ENCODE assay signal across 9 cellular contexts in the genomic region with DNA sequence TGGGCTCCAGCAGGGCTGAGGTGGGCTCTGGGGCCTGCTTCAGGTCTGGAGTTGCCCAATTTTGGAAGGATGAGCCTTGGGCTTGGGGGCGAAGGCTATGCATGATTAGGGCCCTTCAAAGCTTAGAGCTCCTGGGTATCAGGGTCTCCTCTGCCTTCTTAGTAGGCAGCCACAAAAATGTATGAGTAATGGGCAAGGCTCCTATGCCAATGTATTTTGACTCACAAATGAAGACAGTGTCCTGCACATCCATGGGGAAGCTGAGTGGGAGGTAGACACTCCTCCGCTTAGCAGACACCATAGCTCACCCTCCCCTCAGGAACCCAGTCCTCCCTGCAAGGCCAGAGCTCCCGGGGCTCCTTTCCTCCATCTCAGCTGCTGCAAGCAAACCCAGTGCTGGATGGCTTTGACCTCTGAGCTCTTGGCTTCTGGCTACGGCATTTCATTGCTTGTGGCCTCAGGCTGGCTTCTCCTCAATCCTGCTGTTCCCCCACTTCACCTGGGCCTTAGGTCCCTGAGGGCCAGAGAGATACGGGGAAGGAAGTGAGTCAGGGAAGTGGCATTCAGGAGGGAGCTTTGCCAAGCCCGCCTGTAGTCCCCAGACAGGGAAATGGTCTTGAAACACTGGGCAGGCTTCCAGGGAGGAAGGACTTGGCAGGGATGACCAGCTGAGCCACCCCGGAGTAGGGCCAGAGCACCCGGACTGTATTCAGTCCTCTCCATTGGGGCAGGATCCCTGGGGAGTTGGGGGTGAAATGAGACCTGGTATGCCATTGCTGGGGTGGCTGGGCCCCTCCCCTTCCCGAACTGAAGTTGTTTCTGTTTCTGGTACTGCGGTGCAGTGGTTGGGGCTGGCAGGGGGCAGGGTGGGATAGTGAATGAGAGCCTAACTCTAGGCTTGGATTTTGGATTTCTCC. TPM values are rescaled to one million over a fixed set of nuclear protein-coding genes. Genes with fewer than 3 reads are reported as not detected.
DNase-seq lines count a peak whose midpoint lies in the region; ATAC-seq and TF ChIP-seq lines count a peak whose summit lies in the region.
"Had no signal": no experiment of that assay in that cellular context is flagged by ENCODE, and none has a peak within 500 bp of the region (broad histone marks: within the 10 kb centered on the region; RNA-seq: fewer than 3 reads in every experiment).

No MANE protein-coding gene starts in this region.

- H3K4me1 ChIP-seq in SK-N-SH (ENCODE audit: control insufficient read depth in 1 of 2, insufficient read depth in 2 of 2, low read depth in 1 of 2, low read length in 1 of 2): peaks cover 41 to 60% of the 10 kb centered on the region in 2 experiments; a peak in 3 of 4 replicates

- no peak overlapping the region for H3K4me3 Mint-ChIP-seq in T-helper 2 cell treated with Interferon-gamma antibody and Interleukin-4, amounts not matched to agents 5 μg/mL and 100 μg/mL, for 36 hours
- H3K4me3 Mint-ChIP-seq: naive thymus-derived CD8-positive, alpha-beta T cell had no signal

- 2% methylated on average over 10 of the region's 10 CpGs for WGBS in SK-N-SH (ENCODE audit: low lambda C conversion rate)

- TF ChIP-seq EP300 in SK-N-SH (IDR thresholded peaks at IDR 0.05; ENCODE audit: borderline replicate concordance in 1 of 2, low read depth in 1 of 2, low read length in 1 of 2): peak; percentile 65 to 94

- H3K27me3 ChIP-seq in SK-N-SH (ENCODE audit: insufficient read depth): no peaks in the 10 kb centered on the region
- peaks cover 30% of the 10 kb centered on the region for H3K27me3 ChIP-seq in H7 (ENCODE audit: control insufficient read depth, insufficient read depth, low read length)

- H3K9me3 Mint-ChIP-seq in T-helper 2 cell treated with Interferon-gamma antibody and Interleukin-4, amounts not matched to agents 5 μg/mL and 100 μg/mL, for 36 hours: no peaks in the 10 kb centered on the region
- H3K9me3 Mint-ChIP-seq: naive thymus-derived CD8-positive, alpha-beta T cell had no signal

- H3K79me2 ChIP-seq in SK-N-SH (ENCODE audit: insufficient read depth): peaks cover 80% of the 10 kb centered on the region

- no peaks in the 10 kb centered on the region for H3K9me2 ChIP-seq in SK-N-SH

- H2AFZ ChIP-seq in SK-N-SH (ENCODE audit: low read depth): no peak overlapping the region

- H3K36me3 ChIP-seq in SK-N-SH (replicated peaks in 1 of 2; ENCODE audit: control insufficient read depth in 1 of 2, insufficient read depth in 2 of 2, low read length in 1 of 2) (peaks cover 0 to 8% of the 10 kb centered on the region in 2 experiments), H7 (replicated peaks; ENCODE audit: control insufficient read depth, insufficient read depth, low read length) (no peaks in the 10 kb centered on the region)

- H3K27me3 Mint-ChIP-seq in T-helper 2 cell treated with Interferon-gamma antibody and Interleukin-4, amounts not matched to agents 5 μg/mL and 100 μg/mL, for 36 hours (ENCODE audit: low read depth): peaks cover 43% of the 10 kb centered on the region

- CTCF ChIA-PET in SK-N-SH (lab: Yijun Ruan, JAX): interaction anchor here (0.7 to 21.7 kb wide), 18 partner anchors 12 to 297 kb away, joined by 3 to 799 read pairs (median 4); partner anchors contain the start of gene SPATA20

- no peaks in the 10 kb centered on the region for H3K9me3 ChIP-seq in SK-N-SH

- no peaks in the 10 kb centered on the region for H3K4me1 Mint-ChIP-seq in T-helper 2 cell treated with Interferon-gamma antibody and Interleukin-4, amounts not matched to agents 5 μg/mL and 100 μg/mL, for 36 hours (ENCODE audit: low read depth)

- H3K4me2 ChIP-seq in SK-N-SH: peak overlapping the region; percentile 94

- no peak for TF ChIP-seq CTCF in SK-N-SH (IDR thresholded peaks at IDR 0.05)

- no peaks in the 10 kb centered on the region; the same call in 1 of the 2 replicates for H4K20me1 ChIP-seq in SK-N-SH (ENCODE audit: insufficient read depth)

- peak overlapping the region; percentile 63; the same call in 1 of the 2 replicates for H3K9ac ChIP-seq in SK-N-SH

- H3K27ac Mint-ChIP-seq in T-helper 2 cell treated with Interferon-gamma antibody and Interleukin-4, amounts not matched to agents 5 μg/mL and 100 μg/mL, for 36 hours: no peak overlapping the region

- TF ChIP-seq RAD21 in SK-N-SH (IDR thresholded peaks at IDR 0.05; ENCODE audit: low read length): peak; percentile 12; the same call in 1 of the 2 replicates

- peaks cover 38% of the 10 kb centered on the region for H3F3A ChIP-seq in SK-N-SH (replicated peaks; ENCODE audit: insufficient read depth)

- H3K27ac ChIP-seq in SK-N-SH (ENCODE audit: low read depth in 2 of 2, low read length in 1 of 2): peak overlapping the region; percentile 88 to 97

- POLR2A ChIA-PET in SK-N-SH (lab: Yijun Ruan, JAX): interaction anchor here (0.7 to 1.6 kb wide), 5 partner anchors 68 to 851 kb away, joined by 3 to 5 read pairs (median 3); partner anchors contain the start of genes KAT7 and TOB1

- DNase-seq in GM03348 (ENCODE audit: low spot score) (peak; percentile 95), SK-N-SH (peak; percentile 81), globus pallidus (ENCODE audit: low spot score) (peak; percentile 66), putamen (ENCODE audit: low spot score) (peak; percentile 57), H7 (no peak), NCI-H1694 (lab: John Stamatoyannopoulos, UW) (no peak)
- DNase-seq in T-helper 2 cell treated with Interferon-gamma antibody and Interleukin-4, amounts not matched to agents 5 μg/mL and 100 μg/mL, for 36 hours (ENCODE audit: low spot score): no peak

- no peak for ATAC-seq in HG03565 (IDR thresholded peaks at IDR 0.05; ENCODE audit: unreplicated experiment)
- ATAC-seq: naive thymus-derived CD8-positive, alpha-beta T cell had no signal

- H3K4me3 ChIP-seq in SK-N-SH (ENCODE audit: low read depth in 2 of 2, low read length in 1 of 2) (peak overlapping the region; percentile 4 to 43; a peak in 3 of 4 replicates), H7 (ENCODE audit: insufficient read depth, low read depth, low read length) (no peak overlapping the region)

- no peaks in the 10 kb centered on the region for H3K36me3 Mint-ChIP-seq in T-helper 2 cell treated with Interferon-gamma antibody and Interleukin-4, amounts not matched to agents 5 μg/mL and 100 μg/mL, for 36 hours (ENCODE audit: low read depth)
- H3K36me3 Mint-ChIP-seq: naive thymus-derived CD8-positive, alpha-beta T cell had no signal

TF ChIP-seq in SK-N-SH, 30 proteins besides CTCF, POLR2A, EP300 and RAD21 (continues in another document):
- no peak for TF ChIP-seq GABPA (IDR thresholded peaks at IDR 0.05; ENCODE audit: low read depth)
- TF ChIP-seq TCF12 (IDR thresholded peaks at IDR 0.05): peak; percentile 89
- TF ChIP-seq, protein P1, sequence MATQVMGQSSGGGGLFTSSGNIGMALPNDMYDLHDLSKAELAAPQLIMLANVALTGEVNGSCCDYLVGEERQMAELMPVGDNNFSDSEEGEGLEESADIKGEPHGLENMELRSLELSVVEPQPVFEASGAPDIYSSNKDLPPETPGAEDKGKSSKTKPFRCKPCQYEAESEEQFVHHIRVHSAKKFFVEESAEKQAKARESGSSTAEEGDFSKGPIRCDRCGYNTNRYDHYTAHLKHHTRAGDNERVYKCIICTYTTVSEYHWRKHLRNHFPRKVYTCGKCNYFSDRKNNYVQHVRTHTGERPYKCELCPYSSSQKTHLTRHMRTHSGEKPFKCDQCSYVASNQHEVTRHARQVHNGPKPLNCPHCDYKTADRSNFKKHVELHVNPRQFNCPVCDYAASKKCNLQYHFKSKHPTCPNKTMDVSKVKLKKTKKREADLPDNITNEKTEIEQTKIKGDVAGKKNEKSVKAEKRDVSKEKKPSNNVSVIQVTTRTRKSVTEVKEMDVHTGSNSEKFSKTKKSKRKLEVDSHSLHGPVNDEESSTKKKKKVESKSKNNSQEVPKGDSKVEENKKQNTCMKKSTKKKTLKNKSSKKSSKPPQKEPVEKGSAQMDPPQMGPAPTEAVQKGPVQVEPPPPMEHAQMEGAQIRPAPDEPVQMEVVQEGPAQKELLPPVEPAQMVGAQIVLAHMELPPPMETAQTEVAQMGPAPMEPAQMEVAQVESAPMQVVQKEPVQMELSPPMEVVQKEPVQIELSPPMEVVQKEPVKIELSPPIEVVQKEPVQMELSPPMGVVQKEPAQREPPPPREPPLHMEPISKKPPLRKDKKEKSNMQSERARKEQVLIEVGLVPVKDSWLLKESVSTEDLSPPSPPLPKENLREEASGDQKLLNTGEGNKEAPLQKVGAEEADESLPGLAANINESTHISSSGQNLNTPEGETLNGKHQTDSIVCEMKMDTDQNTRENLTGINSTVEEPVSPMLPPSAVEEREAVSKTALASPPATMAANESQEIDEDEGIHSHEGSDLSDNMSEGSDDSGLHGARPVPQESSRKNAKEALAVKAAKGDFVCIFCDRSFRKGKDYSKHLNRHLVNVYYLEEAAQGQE (IDR thresholded peaks at IDR 0.05; ENCODE audit: low read depth, low read length): peak; percentile 59; the same call in 1 of the 2 replicates
- peak; percentile 67; the same call in 1 of the 2 replicates for TF ChIP-seq RCOR1 (IDR thresholded peaks at IDR 0.05; ENCODE audit: low read length)
- TF ChIP-seq YY1 (IDR thresholded peaks at IDR 0.05; ENCODE audit: low read depth): peak; percentile 72
- no peak for TF ChIP-seq EZH2phosphoT487 (IDR thresholded peaks at IDR 0.05; ENCODE audit: borderline replicate concordance, low read depth)
- peak; percentile 75 for TF ChIP-seq POLR2AphosphoS5 (IDR thresholded peaks at IDR 0.05; ENCODE audit: low read depth, low read length)
- no peak for TF ChIP-seq NRF1 (IDR thresholded peaks at IDR 0.05; ENCODE audit: low read depth, low read length)
- peak; percentile 98 for TF ChIP-seq JUND (IDR thresholded peaks at IDR 0.05)
- TF ChIP-seq TAF1 (IDR thresholded peaks at IDR 0.05; ENCODE audit: borderline replicate concordance, low read depth, low read length): no peak; the same call in 1 of the 2 replicates
- TF ChIP-seq NFIC (IDR thresholded peaks at IDR 0.05; ENCODE audit: borderline replicate concordance): peak; percentile 100
- TF ChIP-seq IRF3 (IDR thresholded peaks at IDR 0.05; ENCODE audit: low read depth, low read length): no peak
- peak; percentile 92; the same call in 1 of the 2 replicates for TF ChIP-seq SIN3A (IDR thresholded peaks at IDR 0.05; ENCODE audit: borderline replicate concordance, low read depth, low read length)

RNA-seq across cellular contexts. Expression of gene ABCC3, which starts 4.4 kb away (rescaled TPM):
- polyA plus RNA-seq in SK-N-SH (2012; rRNA removed): 185 and 209 TPM in 2 replicates
- polyA plus RNA-seq in SK-N-SH (2012; cell fraction: cytosol; rRNA removed): 29.0 and 41.5 TPM in 2 replicates
- 1,427 and 1,497 TPM in 2 replicates for polyA plus RNA-seq in SK-N-SH (2012; cell fraction: nucleus; rRNA removed)
- 0.33 and 0.48 TPM in 2 replicates for total RNA-seq in H7 (2014; rRNA removed; shearing (Covaris generic))
- polyA plus RNA-seq: naive thymus-derived CD8-positive, alpha-beta T cell had no signal

Comparison
In these comparisons a context has a peak if more than half of its experiments do, and no peak if none do; other contexts are left out.
1. DNase-seq: peak in GM03348 (single experiment), SK-N-SH (single experiment), globus pallidus (single experiment) and putamen (single experiment); none in T-helper 2 cell treated with Interferon-gamma antibody and Interleukin-4, amounts not matched to agents 5 μg/mL and 100 μg/mL, for 36 hours (single experiment), H7 (single experiment) and NCI-H1694 (single experiment).